1 cellular context compared by ENCODE assay signal in genomic region chr11:1839924-1840779, GRCh38.
TF ChIP-seq lines count a peak whose summit lies in the region.

No MANE protein-coding gene starts in this region.

TF ChIP-seq in WTC11, 78 proteins besides CTCF, POLR2A, EP300 and RAD21:
- TF ChIP-seq HMGA2 (CRISPR knock-in tag; IDR thresholded peaks at IDR 0.05) = no peak
- TF ChIP-seq ZNF512 (CRISPR knock-in tag; IDR thresholded peaks at IDR 0.05; ENCODE audit: borderline replicate concordance) = no peak
- no peak for TF ChIP-seq FOXP4 (CRISPR knock-in tag; IDR thresholded peaks at IDR 0.05)
- TF ChIP-seq ZMAT4 (CRISPR knock-in tag; IDR thresholded peaks at IDR 0.05) = no peak
- no peak for TF ChIP-seq ZNF232 (CRISPR knock-in tag; IDR thresholded peaks at IDR 0.05)
- no peak for TF ChIP-seq ERG (CRISPR knock-in tag; IDR thresholded peaks at IDR 0.05)
- TF ChIP-seq ZNF121 (CRISPR knock-in tag; IDR thresholded peaks at IDR 0.05) = no peak
